ENCODE assay signal across 16 cellular contexts in genomic region chr5:45694255-45694834, GRCh38. TPM values are rescaled to one million over a fixed set of nuclear protein-coding genes. Genes with fewer than 3 reads are reported as not detected.
A peak's percentile ranks its signal among the peaks of the same experiment; 100 is the strongest.
DNase-seq lines count a peak whose midpoint lies in the region; ATAC-seq and TF ChIP-seq lines count a peak whose summit lies in the region.
"Had no signal": no experiment of that assay in that cellular context is flagged by ENCODE, and none has a peak within 500 bp of the region (broad histone marks: within the 10 kb centered on the region; RNA-seq: fewer than 3 reads in every experiment).

No MANE protein-coding gene starts in this region.

- H3F3A ChIP-seq in GM23338 (replicated peaks; ENCODE audit: low read depth), result no peaks in the 10 kb centered on the region

- peak overlapping the region; percentile 85 for H3K4me2 ChIP-seq in GM23338

- no peak for TF ChIP-seq CTCF in GM23338 (conservative IDR thresholded peaks at IDR 0.05; ENCODE audit: low read depth in 2 of 2)
- no peak for TF ChIP-seq CTCF in neural crest cell (conservative IDR thresholded peaks at IDR 0.05)

- no peaks in the 10 kb centered on the region for H3K9me3 ChIP-seq in endocrine pancreas (ENCODE audit: control insufficient read depth, low read length)
- H3K9me3 ChIP-seq: HAP-1 had no signal

- no peaks in the 10 kb centered on the region for H3K9me2 ChIP-seq in GM23338 (ENCODE audit: insufficient read depth)

- H3K36me3 Mint-ChIP-seq in GM23338 (ENCODE audit: low read depth), result no peaks in the 10 kb centered on the region
- no peaks in the 10 kb centered on the region for H3K36me3 Mint-ChIP-seq in neural crest cell (ENCODE audit: low read depth)

- H3K79me2 ChIP-seq in GM23338 (replicated peaks; ENCODE audit: insufficient read depth), result peaks cover 13% of the 10 kb centered on the region

- no peak overlapping the region for H3K9ac ChIP-seq in endocrine pancreas (ENCODE audit: control insufficient read depth, insufficient read depth, low read length)

- H3K4me1 ChIP-seq in GM23338 (ENCODE audit: insufficient read depth), result peaks cover 11% of the 10 kb centered on the region; the same call in 1 of the 2 replicates
- H3K4me1 ChIP-seq in endocrine pancreas (ENCODE audit: control insufficient read depth, insufficient read depth, low read length), result no peaks in the 10 kb centered on the region
- H3K4me1 ChIP-seq: HAP-1 had no signal

- H3K27ac Mint-ChIP-seq in GM23338, result no peak overlapping the region
- no peak overlapping the region for H3K27ac Mint-ChIP-seq in neural crest cell (ENCODE audit: unreplicated experiment)
- H3K27ac Mint-ChIP-seq: activated CD4-positive, alpha-beta memory T cell treated with anti-CD3 and anti-CD28 coated beads for 36 hours; effector memory CD8-positive, alpha-beta T cell; naive B cell; stimulated activated effector memory CD8-positive, alpha-beta T cell treated with anti-CD3 and anti-CD28 coated beads, Interleukin-12 subunit alpha, Interleukin-12 subunit beta, amount 100 ng/mL, for 72 hours had no signal

- no peak overlapping the region for H2AFZ ChIP-seq in GM23338

- H3K36me3 ChIP-seq in GM23338 (ENCODE audit: insufficient read depth) (no peaks in the 10 kb centered on the region), endocrine pancreas (ENCODE audit: control insufficient read depth, insufficient read depth, low read length) (no peaks in the 10 kb centered on the region)
- H3K36me3 ChIP-seq: HAP-1 had no signal

- peak overlapping the region; percentile 66 for H3K4me3 ChIP-seq in GM23338
- peak overlapping the region; percentile 22 for H3K4me3 ChIP-seq in endocrine pancreas (ENCODE audit: control insufficient read depth, insufficient read depth, low read length)
- H3K4me3 ChIP-seq: HAP-1 had no signal

- H3K4me1 Mint-ChIP-seq in GM23338, result peaks cover 37% of the 10 kb centered on the region
- peaks cover 16% of the 10 kb centered on the region for H3K4me1 Mint-ChIP-seq in neural crest cell
- H3K4me1 Mint-ChIP-seq: stimulated activated effector memory CD8-positive, alpha-beta T cell treated with anti-CD3 and anti-CD28 coated beads, Interleukin-12 subunit alpha, Interleukin-12 subunit beta, amount 100 ng/mL, for 72 hours had no signal

- no peak overlapping the region for H3K27ac ChIP-seq in GM23338 (ENCODE audit: low read depth)

- H3K27me3 Mint-ChIP-seq in GM23338 (ENCODE audit: insufficient read depth, low read depth, poor library complexity), result peaks cover 13% of the 10 kb centered on the region
- peaks cover 66% of the 10 kb centered on the region for H3K27me3 Mint-ChIP-seq in neural crest cell (ENCODE audit: low read depth)

- H3K4me3 Mint-ChIP-seq in GM23338, result peak overlapping the region; percentile 77
- H3K4me3 Mint-ChIP-seq in neural crest cell, result peak overlapping the region; percentile 76
- H3K4me3 Mint-ChIP-seq: activated CD4-positive, alpha-beta memory T cell treated with anti-CD3 and anti-CD28 coated beads for 36 hours; effector memory CD8-positive, alpha-beta T cell; stimulated activated effector memory CD8-positive, alpha-beta T cell treated with anti-CD3 and anti-CD28 coated beads, Interleukin-12 subunit alpha, Interleukin-12 subunit beta, amount 100 ng/mL, for 72 hours had no signal

- H3K27me3 ChIP-seq in GM23338 (ENCODE audit: insufficient read depth), result peaks cover 10% of the 10 kb centered on the region
- H3K27me3 ChIP-seq in endocrine pancreas (ENCODE audit: control insufficient read depth, insufficient read depth, low read length), result peaks cover 13% of the 10 kb centered on the region

- DNase-seq in GM23338 (ENCODE audit: low spot score), result peak; percentile 37
- peak; percentile 63 for DNase-seq in NCI-H446 treated with DMSO at 0.1 percent for 48 hours (lab: John Stamatoyannopoulos, UW)
- DNase-seq in neural crest cell (ENCODE audit: low read depth, low spot score), result peak; percentile 14
- no peak for DNase-seq in activated naive CD4-positive, alpha-beta T cell treated with anti-CD3 and anti-CD28 coated beads, Interleukin-2, amount 50 U/mL, for 16 hours
- DNase-seq in UCSD-AML1 (lab: John Stamatoyannopoulos, UW; ENCODE audit: unreplicated experiment), result no peak
- DNase-seq: activated CD4-positive, alpha-beta memory T cell treated with anti-CD3 and anti-CD28 coated beads for 36 hours; effector memory CD8-positive, alpha-beta T cell; KBM-7; naive B cell; NCI-H226 had no signal

- no peaks in the 10 kb centered on the region for H4K20me1 ChIP-seq in GM23338 (replicated peaks; ENCODE audit: insufficient read depth)

- H3K9me3 Mint-ChIP-seq in GM23338 (no peaks in the 10 kb centered on the region; the same call in 2 of the 3 replicates), neural crest cell (no peaks in the 10 kb centered on the region)

- ATAC-seq in GM23338, result no peak
- no peak for ATAC-seq in GM21367 (IDR thresholded peaks at IDR 0.05; ENCODE audit: unreplicated experiment)
- ATAC-seq in GM19035 (IDR thresholded peaks at IDR 0.05; ENCODE audit: unreplicated experiment), result no peak
- ATAC-seq: effector memory CD8-positive, alpha-beta T cell; Right ventricle myocardium inferior; stimulated activated effector memory CD8-positive, alpha-beta T cell treated with anti-CD3 and anti-CD28 coated beads, Interleukin-12 subunit alpha, Interleukin-12 subunit beta, amount 100 ng/mL, for 72 hours had no signal

TF ChIP-seq in GM23338, 12 proteins besides CTCF, POLR2A, EP300 and RAD21 (continues in another document):
- TF ChIP-seq ZNF462 (CRISPR knock-in tag; IDR thresholded peaks at IDR 0.05) (no peak), ZNF331 (CRISPR knock-in tag; IDR thresholded peaks at IDR 0.05; ENCODE audit: low read depth) (no peak)

RNA-seq across cellular contexts. Expression of gene HCN1, which starts 1.8 kb away (rescaled TPM):
- 6.9 and 7.4 TPM in 2 replicates for total RNA-seq in GM23338 (2014; rRNA removed; shearing (Covaris generic))
- 2.0 and 2.8 TPM in 2 replicates for polyA plus RNA-seq in GM23338 (2016; fragmentation: Nextera tagmentation; extraction: Ambion mirVana)
- 1.0 and 1.2 TPM in 2 replicates for total RNA-seq in neural crest cell
- total RNA-seq: activated CD4-positive, alpha-beta memory T cell treated with anti-CD3 and anti-CD28 coated beads for 36 hours; Right ventricle myocardium inferior had no signal

Comparison
In these comparisons a context has a peak if more than half of its experiments do, and no peak if none do; other contexts are left out.
1. DNase-seq: peak in GM23338 (single experiment), NCI-H446 treated with DMSO at 0.1 percent for 48 hours (single experiment) and neural crest cell (single experiment); none in activated naive CD4-positive, alpha-beta T cell treated with anti-CD3 and anti-CD28 coated beads, Interleukin-2, amount 50 U/mL, for 16 hours (single experiment) and UCSD-AML1 (single experiment).